ENCODE assay signal across 14 cellular contexts in genomic region chr18:25284861-25285574, GRCh38.
DNase-seq lines count a peak whose midpoint lies in the region; ATAC-seq, FAIRE-seq and TF ChIP-seq lines count a peak whose summit lies in the region.
"Had no signal": no experiment of that assay in that cellular context is flagged by ENCODE, and none has a peak within 500 bp of the region (broad histone marks: within the 10 kb centered on the region; RNA-seq: fewer than 3 reads in every experiment).

No MANE protein-coding gene starts in this region.

- H4K5ac ChIP-seq in H1 (ENCODE audit: insufficient read length, low read depth, low read length): no peak overlapping the region

- H3K4me2 ChIP-seq in H1 (ENCODE audit: insufficient read depth in 1 of 2, low read depth in 2 of 2, low read length in 2 of 2): peak overlapping the region; percentile 25 to 51; a peak in 3 of 4 replicates

- TF ChIP-seq RAD21 in H1 (IDR thresholded peaks at IDR 0.05 in 1 of 2, conservative IDR thresholded peaks at IDR 0.05 in 1 of 2; ENCODE audit: low read depth in 2 of 2, low read length in 2 of 2): no peak

- no peak overlapping the region for H3K14ac ChIP-seq in H1 (ENCODE audit: insufficient read length)

- H3K36me3 ChIP-seq in H1 (ENCODE audit: control insufficient read depth in 2 of 4, insufficient read depth in 4 of 4, low read length in 3 of 4): no peaks in the 10 kb centered on the region
- H3K36me3 ChIP-seq in muscle layer of duodenum (ENCODE audit: control insufficient read depth in 1 of 2, insufficient read depth in 2 of 2, low read length in 2 of 2): no peaks in the 10 kb centered on the region
- H3K36me3 ChIP-seq: Peyer's patch had no signal

- H2BK120ac ChIP-seq in H1 (replicated peaks; ENCODE audit: low read depth, low read length): no peak overlapping the region

- no peak overlapping the region for H2BK15ac ChIP-seq in H1 (ENCODE audit: low read length)

- H3K4me1 Mint-ChIP-seq in activated naive CD8-positive, alpha-beta T cell treated with anti-CD3 and anti-CD28 coated beads, Interleukin-2, amount 50 U/mL, for 24 hours: no peaks in the 10 kb centered on the region
- H3K4me1 Mint-ChIP-seq: activated naive CD8-positive, alpha-beta T cell treated with anti-CD3 and anti-CD28 coated beads for 36 hours; CD4-positive, alpha-beta memory T cell had no signal

- no peak overlapping the region for H2BK12ac ChIP-seq in H1 (ENCODE audit: low read depth, low read length)

- H2AK5ac ChIP-seq in H1 (ENCODE audit: low read depth, low read length): no peak overlapping the region

- H3K27me3 Mint-ChIP-seq in activated naive CD8-positive, alpha-beta T cell treated with anti-CD3 and anti-CD28 coated beads, Interleukin-2, amount 50 U/mL, for 24 hours: peaks cover 9% of the 10 kb centered on the region

- no peaks in the 10 kb centered on the region for H4K20me1 ChIP-seq in H1 (replicated peaks in 1 of 2; ENCODE audit: control insufficient read depth in 1 of 2, insufficient read depth in 2 of 2, low read length in 2 of 2)

- H3K27me3 ChIP-seq in H1 (replicated peaks in 1 of 4; ENCODE audit: control insufficient read depth in 3 of 4, extremely low read depth in 1 of 4, insufficient read depth in 3 of 4, low read length in 3 of 4) (no peaks in the 10 kb centered on the region), muscle layer of duodenum (ENCODE audit: low read depth, low read length) (no peaks in the 10 kb centered on the region)
- H3K27me3 ChIP-seq: Peyer's patch had no signal

- H3K18ac ChIP-seq in H1 (ENCODE audit: extremely low read depth, low read length): no peak overlapping the region; the same call in 1 of the 2 replicates

- ATAC-seq in activated naive CD8-positive, alpha-beta T cell treated with anti-CD3 and anti-CD28 coated beads, Interleukin-2, amount 50 U/mL, for 24 hours: no peak
- no peak for ATAC-seq in GM19023 (IDR thresholded peaks at IDR 0.05; ENCODE audit: unreplicated experiment)

- H3K4me3 ChIP-seq in H1 (ENCODE audit: extremely low read depth in 1 of 4, insufficient read depth in 2 of 4, low read depth in 3 of 4, low read length in 4 of 4) (0 out of 8 replicates have a peak overlapping the region, but pooled peaks of 1 of the 4 experiments have one; percentile 24), muscle layer of duodenum (ENCODE audit: low read depth in 1 of 2, low read length in 2 of 2) (no peak overlapping the region)
- H3K4me3 ChIP-seq: Peyer's patch had no signal

- H3K9ac ChIP-seq in H1 (replicated peaks in 1 of 4; ENCODE audit: extremely low read depth in 1 of 4, low read depth in 3 of 4, low read length in 3 of 4): no peak overlapping the region

- TF ChIP-seq EP300 in H1 (IDR thresholded peaks at IDR 0.05; ENCODE audit: borderline replicate concordance in 1 of 2, low read depth in 2 of 2, low read length in 2 of 2): no peak

- H3K4me1 ChIP-seq in H1 (replicated peaks in 1 of 4; ENCODE audit: control insufficient read depth in 3 of 4, insufficient read depth in 4 of 4, low read length in 3 of 4) (peaks cover 8 to 31% (median 26%) of the 10 kb centered on the region in 4 experiments), muscle layer of duodenum (ENCODE audit: control insufficient read depth in 1 of 2, insufficient read depth in 2 of 2, low read length in 2 of 2) (peaks cover 0 to 16% of the 10 kb centered on the region in 2 donors)
- H3K4me1 ChIP-seq: Peyer's patch had no signal

- no peak for TF ChIP-seq CTCF in AG09319 (IDR thresholded peaks at IDR 0.05; ENCODE audit: low read depth, low read length)
- TF ChIP-seq CTCF in H1 (IDR thresholded peaks at IDR 0.05; ENCODE audit: control extremely low read depth in 1 of 3, insufficient read depth in 1 of 3, low read depth in 1 of 3, low read length in 3 of 3): no peak

- TF ChIP-seq POLR2A in H1 (IDR thresholded peaks at IDR 0.05; ENCODE audit: control extremely low read depth in 1 of 2, low read depth in 2 of 2, low read length in 2 of 2): no peak

- H3K23ac ChIP-seq in H1 (ENCODE audit: insufficient read length): no peak overlapping the region

- H3K27ac Mint-ChIP-seq in activated naive CD8-positive, alpha-beta T cell treated with anti-CD3 and anti-CD28 coated beads, Interleukin-2, amount 50 U/mL, for 24 hours: no peak overlapping the region
- H3K27ac Mint-ChIP-seq: activated naive CD8-positive, alpha-beta T cell treated with anti-CD3 and anti-CD28 coated beads for 36 hours; CD4-positive, alpha-beta memory T cell had no signal

- no peak overlapping the region for H3K56ac ChIP-seq in H1 (replicated peaks; ENCODE audit: insufficient read length, low read depth, low read length)

- H3K79me2 ChIP-seq in H1 (ENCODE audit: control insufficient read depth in 1 of 2, insufficient read depth in 2 of 2, low read length in 2 of 2): no peaks in the 10 kb centered on the region

- no peaks in the 10 kb centered on the region for H3K79me1 ChIP-seq in H1 (ENCODE audit: low read depth, low read length)

- no peaks in the 10 kb centered on the region for H3K36me3 Mint-ChIP-seq in activated naive CD8-positive, alpha-beta T cell treated with anti-CD3 and anti-CD28 coated beads, Interleukin-2, amount 50 U/mL, for 24 hours (ENCODE audit: low read depth)
- H3K36me3 Mint-ChIP-seq: activated naive CD8-positive, alpha-beta T cell treated with anti-CD3 and anti-CD28 coated beads for 36 hours; CD4-positive, alpha-beta memory T cell had no signal

- no peak overlapping the region for H2BK20ac ChIP-seq in H1 (ENCODE audit: low read length)

- H4K8ac ChIP-seq in H1 (ENCODE audit: extremely low read depth, insufficient read depth, low read length): no peak overlapping the region

- no peak overlapping the region for H4K91ac ChIP-seq in H1 (replicated peaks; ENCODE audit: insufficient read length, low read length)

- POLR2A ChIA-PET in H1 (lab: Charles Lee; ENCODE audit: partially characterized antibody): no interaction called here

- peak; percentile 42 for FAIRE-seq in H1 (lab: Jason Lieb, UNC)

- H3K9me3 ChIP-seq in H1 (ENCODE audit: insufficient read depth in 2 of 2, low read depth in 1 of 2, low read length in 1 of 2) (no peaks in the 10 kb centered on the region), muscle layer of duodenum (ENCODE audit: control insufficient read depth in 1 of 2, low read length in 2 of 2) (no peaks in the 10 kb centered on the region)
- H3K9me3 ChIP-seq: Peyer's patch had no signal

- CTCF ChIA-PET in H1 (lab: Charles Lee; ENCODE audit: partially characterized antibody): interaction anchor here (1.0 kb wide), 1 partner anchor 61 kb away, joined by 3 read pairs; no protein-coding TSS in a partner anchor

- H2BK5ac ChIP-seq in H1 (ENCODE audit: low read depth, low read length): 0 out of 2 replicates have a peak overlapping the region, but pooled peaks have one; percentile 21

- no peak overlapping the region for H3K27ac ChIP-seq in H1 (ENCODE audit: low read depth, low read length)
- H3K27ac ChIP-seq in muscle layer of duodenum (ENCODE audit: low read length): peak overlapping the region; percentile 45
- H3K27ac ChIP-seq: epithelial cell of prostate, Peyer's patch had no signal

- 34% methylated on average over 11 of the region's 11 CpGs; no CpG with 5 or more reads in 1 of the 2 experiments for WGBS in H1 (ENCODE audit: extremely low coverage in 1 of 2, insufficient coverage in 1 of 2, insufficient read length in 1 of 2, insufficient replicate concordance in 2 of 2, low coverage in 1 of 2, low lambda C conversion rate in 2 of 2, missing lambda C conversion rate in 1 of 2), 2 experiments

- H2AFZ ChIP-seq in H1 (ENCODE audit: low read length): no peak overlapping the region

- H3K9me3 Mint-ChIP-seq in activated naive CD8-positive, alpha-beta T cell treated with anti-CD3 and anti-CD28 coated beads, Interleukin-2, amount 50 U/mL, for 24 hours: no peaks in the 10 kb centered on the region
- H3K9me3 Mint-ChIP-seq: activated naive CD8-positive, alpha-beta T cell treated with anti-CD3 and anti-CD28 coated beads for 36 hours had no signal

- H3K4me3 Mint-ChIP-seq in activated naive CD8-positive, alpha-beta T cell treated with anti-CD3 and anti-CD28 coated beads, Interleukin-2, amount 50 U/mL, for 24 hours: no peak overlapping the region
- H3K4me3 Mint-ChIP-seq: activated naive CD8-positive, alpha-beta T cell treated with anti-CD3 and anti-CD28 coated beads for 36 hours; CD4-positive, alpha-beta memory T cell had no signal

- no peaks in the 10 kb centered on the region for H3K23me2 ChIP-seq in H1 (ENCODE audit: low read depth, low read length)

- DNase-seq in AG09319 (ENCODE audit: extremely low read depth, low read depth): peak; percentile 65
- peak; percentile 60 for DNase-seq in NCI-H128 (lab: John Stamatoyannopoulos, UW; ENCODE audit: unreplicated experiment)
- no peak for DNase-seq in H1 (ENCODE audit: low read depth in 1 of 2, low spot score in 2 of 2)
- no peak for DNase-seq in COLO829 (ENCODE audit: low spot score)
- DNase-seq in activated naive CD8-positive, alpha-beta T cell treated with anti-CD3 and anti-CD28 coated beads, Interleukin-2, amount 50 U/mL, for 24 hours: no peak
- no peak for DNase-seq in central memory CD4-positive, alpha-beta T cell
- DNase-seq: activated naive CD8-positive, alpha-beta T cell treated with anti-CD3 and anti-CD28 coated beads for 36 hours; CD4-positive, alpha-beta memory T cell; midbrain; MM.1S; Peyer's patch had no signal

- no peak overlapping the region for H3K4ac ChIP-seq in H1 (replicated peaks; ENCODE audit: insufficient read length, low read depth, low read length)

TF ChIP-seq in H1, 55 proteins besides CTCF, POLR2A, EP300 and RAD21 (continues in another document):
- TF ChIP-seq EZH2 (IDR thresholded peaks at IDR 0.05; ENCODE audit: low read depth, low read length, severe bottlenecking) (no peak), CEBPB (IDR thresholded peaks at IDR 0.05; ENCODE audit: low read depth, low read length) (peak; percentile 54)

Comparison
In these comparisons a context has a peak if more than half of its experiments do, and no peak if none do; other contexts are left out.
1. DNase-seq: peak in AG09319 (single experiment) and NCI-H128 (single experiment); none in H1 (0 of 2), COLO829 (single experiment), activated naive CD8-positive, alpha-beta T cell treated with anti-CD3 and anti-CD28 coated beads, Interleukin-2, amount 50 U/mL, for 24 hours (single experiment) and central memory CD4-positive, alpha-beta T cell (single experiment).